In the genomic region with DNA sequence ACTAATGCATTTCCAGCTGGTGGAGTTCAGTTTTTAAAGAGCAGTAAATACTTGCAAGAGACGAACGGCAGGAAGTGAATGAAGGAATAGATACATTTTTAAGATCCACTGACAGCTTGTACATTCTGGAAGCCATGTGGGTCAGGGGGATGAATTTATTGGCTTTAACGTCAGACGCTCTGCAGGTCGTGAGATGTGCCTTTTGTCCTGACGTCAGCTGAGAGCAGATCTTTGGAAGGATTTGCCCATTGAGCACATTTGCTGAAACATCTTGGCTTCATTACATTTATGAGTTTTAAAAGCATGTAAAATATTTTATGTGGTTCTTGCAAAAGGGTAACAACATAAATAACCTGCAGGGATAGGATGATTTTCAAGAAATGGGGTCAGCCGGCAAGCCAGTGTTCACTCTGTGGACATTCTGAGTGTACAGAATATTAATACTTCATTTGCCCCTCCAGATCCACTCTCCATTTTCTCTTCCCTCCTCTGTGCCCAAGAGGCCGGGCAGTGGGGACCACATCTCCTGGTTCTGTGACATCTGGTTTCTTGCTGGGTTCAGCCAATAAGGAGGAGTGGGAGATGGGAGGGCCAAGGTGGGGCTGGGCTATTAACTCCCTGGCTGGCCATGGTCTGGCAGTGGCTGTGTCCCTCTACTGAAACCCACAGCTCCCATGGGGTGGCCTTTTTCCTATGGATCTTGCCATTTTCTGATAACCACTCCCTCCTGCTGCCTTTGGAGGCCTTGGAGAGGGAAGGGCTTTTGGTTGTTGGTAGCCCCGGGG, we compare ENCODE assay signal across 1 cellular context.
TF ChIP-seq lines count a peak whose summit lies in the region.

No MANE protein-coding gene starts in this region.

TF ChIP-seq in GM23338, 12 proteins besides CTCF, POLR2A, EP300 and RAD21 (continued from another document):
- TF ChIP-seq, protein P1, sequence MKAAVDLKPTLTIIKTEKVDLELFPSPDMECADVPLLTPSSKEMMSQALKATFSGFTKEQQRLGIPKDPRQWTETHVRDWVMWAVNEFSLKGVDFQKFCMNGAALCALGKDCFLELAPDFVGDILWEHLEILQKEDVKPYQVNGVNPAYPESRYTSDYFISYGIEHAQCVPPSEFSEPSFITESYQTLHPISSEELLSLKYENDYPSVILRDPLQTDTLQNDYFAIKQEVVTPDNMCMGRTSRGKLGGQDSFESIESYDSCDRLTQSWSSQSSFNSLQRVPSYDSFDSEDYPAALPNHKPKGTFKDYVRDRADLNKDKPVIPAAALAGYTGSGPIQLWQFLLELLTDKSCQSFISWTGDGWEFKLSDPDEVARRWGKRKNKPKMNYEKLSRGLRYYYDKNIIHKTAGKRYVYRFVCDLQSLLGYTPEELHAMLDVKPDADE (IDR thresholded peaks at IDR 0.05), result no peak
- no peak for TF ChIP-seq JUNB (IDR thresholded peaks at IDR 0.05; ENCODE audit: unreplicated experiment)
- TF ChIP-seq POLR2AphosphoS5 (IDR thresholded peaks at IDR 0.05; ENCODE audit: low read depth), result no peak
